Comparison of ENCODE assay signal across 1 cellular context in genomic region chr5:173327084-173327947, GRCh38.
TF ChIP-seq lines count a peak whose summit lies in the region.

No MANE protein-coding gene starts in this region.

TF ChIP-seq in K562, 482 proteins besides CTCF, POLR2A, EP300 and RAD21 (continued from another document and continues in another):
- 0 out of 2 replicates have a peak, but pooled peaks have one; percentile 60 for TF ChIP-seq ATF4 (CRISPR knock-in tag; IDR thresholded peaks at IDR 0.05)
- TF ChIP-seq TOE1 (IDR thresholded peaks at IDR 0.05; ENCODE audit: borderline replicate concordance), result peak; percentile 27; the same call in 1 of the 2 replicates
- no peak for TF ChIP-seq TOE1 (CRISPR knock-in tag; IDR thresholded peaks at IDR 0.05; ENCODE audit: borderline replicate concordance, low read depth)
- TF ChIP-seq SMC3 (conservative IDR thresholded peaks at IDR 0.05; ENCODE audit: insufficient read depth, low read depth, low read length), result no peak
- no peak for TF ChIP-seq ETS2 (tag; IDR thresholded peaks at IDR 0.05; ENCODE audit: borderline replicate concordance, poor library complexity, severe bottlenecking)
- TF ChIP-seq SMARCE1 (IDR thresholded peaks at IDR 0.05), result no peak
- no peak for TF ChIP-seq ZNF175 (CRISPR knock-in tag; IDR thresholded peaks at IDR 0.05; ENCODE audit: low read depth)
- no peak for TF ChIP-seq PCBP2 (IDR thresholded peaks at IDR 0.05; ENCODE audit: low read depth, low read length, poor library complexity, severe bottlenecking)
- TF ChIP-seq GABPA (tag; conservative IDR thresholded peaks at IDR 0.05; ENCODE audit: low read depth), result no peak
- TF ChIP-seq PTBP1 (IDR thresholded peaks at IDR 0.05; ENCODE audit: low read depth, low read length), result no peak
- peak; percentile 68 for TF ChIP-seq PRPF4 (IDR thresholded peaks at IDR 0.05; ENCODE audit: insufficient read depth, low read depth, low read length, poor library complexity, severe bottlenecking)
- TF ChIP-seq ATF3 (IDR thresholded peaks at IDR 0.05), result peak; percentile 80
- TF ChIP-seq ATF3 (CRISPR knock-in tag; conservative IDR thresholded peaks at IDR 0.05), result no peak
- TF ChIP-seq ZBTB43 (CRISPR knock-in tag; IDR thresholded peaks at IDR 0.05), result peak; percentile 75; the same call in 1 of the 2 replicates
- no peak for TF ChIP-seq ZNF23 (CRISPR knock-in tag; IDR thresholded peaks at IDR 0.05)
- TF ChIP-seq SNIP1 (IDR thresholded peaks at IDR 0.05; ENCODE audit: low read depth), result no peak
- 0 out of 2 replicates have a peak, but pooled peaks have one; percentile 21 for TF ChIP-seq SAFB (IDR thresholded peaks at IDR 0.05; ENCODE audit: borderline replicate concordance, low read depth, low read length)
- no peak for TF ChIP-seq ZSCAN32 (CRISPR knock-in tag; IDR thresholded peaks at IDR 0.05)
- TF ChIP-seq NFIC (IDR thresholded peaks at IDR 0.05), result 0 out of 2 replicates have a peak, but pooled peaks have one; percentile 25
- TF ChIP-seq ZNF197 (CRISPR knock-in tag; IDR thresholded peaks at IDR 0.05; ENCODE audit: low read depth), result no peak
- 0 out of 2 replicates have a peak, but pooled peaks have one; percentile 41 for TF ChIP-seq ETS1 (conservative IDR thresholded peaks at IDR 0.05; ENCODE audit: control insufficient read depth, low read depth, low read length)
- no peak for TF ChIP-seq SMARCA5 (IDR thresholded peaks at IDR 0.05)
- peak; percentile 74 for TF ChIP-seq L3MBTL2 (IDR thresholded peaks at IDR 0.05)
- no peak for TF ChIP-seq CEBPZ (IDR thresholded peaks at IDR 0.05; ENCODE audit: borderline replicate concordance, low read depth, low read length)
- no peak for TF ChIP-seq DIDO1 (tag; IDR thresholded peaks at IDR 0.05; ENCODE audit: low read depth)
- no peak for TF ChIP-seq HMG20B (CRISPR knock-in tag; IDR thresholded peaks at IDR 0.05)
- peak; percentile 80; the same call in 1 of the 2 replicates for TF ChIP-seq ZNF511 (CRISPR knock-in tag; IDR thresholded peaks at IDR 0.05)
- TF ChIP-seq SIRT6 (IDR thresholded peaks at IDR 0.05; ENCODE audit: low read depth, low read length), result no peak
- no peak for TF ChIP-seq TFE3 (CRISPR knock-in tag; IDR thresholded peaks at IDR 0.05)
- TF ChIP-seq DLX4 (CRISPR knock-in tag; IDR thresholded peaks at IDR 0.05), result no peak
- no peak for TF ChIP-seq ZNF780A (CRISPR knock-in tag; IDR thresholded peaks at IDR 0.05)
- no peak for TF ChIP-seq ZNF24 (IDR thresholded peaks at IDR 0.05)
- no peak for TF ChIP-seq THRAP3 (IDR thresholded peaks at IDR 0.05; ENCODE audit: borderline replicate concordance)
- TF ChIP-seq KDM2B (CRISPR knock-in tag; IDR thresholded peaks at IDR 0.05), result no peak
- TF ChIP-seq FOXJ2 (tag; IDR thresholded peaks at IDR 0.05), result no peak
- TF ChIP-seq RBM34 (IDR thresholded peaks at IDR 0.05; ENCODE audit: borderline replicate concordance, insufficient read depth, low read length), result no peak
- no peak for TF ChIP-seq ZEB2 (IDR thresholded peaks at IDR 0.05)
- no peak for TF ChIP-seq GTF2B (IDR thresholded peaks at IDR 0.05; ENCODE audit: extremely low read depth, insufficient read length)
- no peak for TF ChIP-seq ERF (CRISPR knock-in tag; IDR thresholded peaks at IDR 0.05)
- no peak for TF ChIP-seq KLF1 (tag; IDR thresholded peaks at IDR 0.05)
- TF ChIP-seq THAP12 (CRISPR knock-in tag; IDR thresholded peaks at IDR 0.05), result no peak
- no peak for TF ChIP-seq FOXO4 (CRISPR knock-in tag; IDR thresholded peaks at IDR 0.05)
- TF ChIP-seq RBM14 (IDR thresholded peaks at IDR 0.05; ENCODE audit: borderline replicate concordance, insufficient read depth, low read depth, low read length), result 0 out of 2 replicates have a peak, but pooled peaks have one; percentile 45
- no peak for TF ChIP-seq ZNF184 (CRISPR knock-in tag; IDR thresholded peaks at IDR 0.05)
- TF ChIP-seq ESRRB (CRISPR knock-in tag; IDR thresholded peaks at IDR 0.05; ENCODE audit: borderline replicate concordance), result no peak
